ENCODE assay signal across 31 cellular contexts in the genomic region with DNA sequence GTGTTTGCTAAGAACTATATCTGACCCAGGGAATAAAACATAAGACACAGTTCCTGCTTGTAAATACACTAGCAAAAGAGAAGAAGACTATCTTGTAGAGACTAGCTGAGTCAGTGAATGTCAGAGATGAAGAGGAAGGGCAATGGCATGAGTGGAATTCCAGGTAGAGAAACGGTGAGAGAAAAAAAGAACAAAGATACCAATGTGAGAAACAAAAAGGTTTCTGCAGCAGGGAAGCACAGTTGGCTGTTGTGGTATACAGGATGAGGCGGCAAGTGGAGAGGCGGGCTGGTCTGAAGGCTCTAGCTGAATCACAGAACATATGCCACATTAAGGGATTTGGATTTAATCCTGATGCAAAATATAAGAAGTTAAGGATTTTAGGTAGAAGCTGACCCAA. TPM values are rescaled to one million over a fixed set of nuclear protein-coding genes. Genes with fewer than 3 reads are reported as not detected.
DNase-seq lines count a peak whose midpoint lies in the region; ATAC-seq and TF ChIP-seq lines count a peak whose summit lies in the region.
"Had no signal": no experiment of that assay in that cellular context is flagged by ENCODE, and none has a peak within 500 bp of the region (broad histone marks: within the 10 kb centered on the region; RNA-seq: fewer than 3 reads in every experiment).

No MANE protein-coding gene starts in this region.

- H3K9me3 ChIP-seq in colonic mucosa: no peaks in the 10 kb centered on the region
- H3K9me3 ChIP-seq: BE2C, prostate gland, transverse colon had no signal

- H3K36me3 ChIP-seq in colonic mucosa: no peaks in the 10 kb centered on the region
- H3K36me3 ChIP-seq: BE2C, cardiac muscle cell, prostate gland, transverse colon had no signal

- DNase-seq in D341Med (ENCODE audit: low spot score): peak; percentile 53
- peak; percentile 35 to 76 for DNase-seq in NCI-H524 (lab: John Stamatoyannopoulos, UW)
- no peak for DNase-seq in WTC11 (ENCODE audit: low spot score)
- peak; percentile 43 for DNase-seq in kidney tubule cell (ENCODE audit: low spot score)
- DNase-seq in activated naive CD4-positive, alpha-beta T cell treated with anti-CD3 and anti-CD28 coated beads, Interleukin-2, amount 50 U/mL, for 16 hours: no peak
- no peak for DNase-seq in colonic mucosa
- no peak for DNase-seq in NCI-H2171 (lab: John Stamatoyannopoulos, UW)
- DNase-seq: activated CD4-positive, alpha-beta T cell treated with anti-CD3 and anti-CD28 coated beads for 4 hours; aorta; BE2C; CD8-positive, alpha-beta memory T cell; effector CD8-positive, alpha-beta T cell; erythroblast; HCEC 1CT; left ventricle myocardium superior; midbrain; naive B cell; NCI-H187 treated with DMSO at 0.1 percent for 48 hours; NCI-H510A treated with DMSO at 0.1 percent for 48 hours; NK-92 treated with Interleukin-12 subunit alpha and Interleukin-12 subunit beta, amount 100 ng/mL, for 24 hours; SHP77 treated with DMSO at 0.1 percent for 48 hours; stimulated activated CD4-positive, alpha-beta T cell treated with anti-CD3 and anti-CD28 coated beads, Interleukin-15, amount 100 ng/mL, for 24 hours; stimulated activated CD4-positive, alpha-beta T cell treated with anti-CD3 and anti-CD28 coated beads, Interleukin-4, amount 100 ng/mL, for 4 hours; transverse colon had no signal

- peaks cover 7% of the 10 kb centered on the region for H3K4me1 Mint-ChIP-seq in WTC11

- H3K27ac ChIP-seq in colonic mucosa: no peak overlapping the region
- H3K27ac ChIP-seq: cardiac muscle cell, coronary artery, prostate gland, transverse colon had no signal

- no peaks in the 10 kb centered on the region for H3K36me3 Mint-ChIP-seq in WTC11
- H3K36me3 Mint-ChIP-seq: activated naive CD4-positive, alpha-beta T cell treated with anti-CD3 and anti-CD28 coated beads, Interleukin-2, amount 50 U/mL, for 24 hours; CD8-positive, alpha-beta memory T cell; naive B cell had no signal

- no peak overlapping the region for H3K27ac Mint-ChIP-seq in WTC11
- H3K27ac Mint-ChIP-seq: activated naive CD4-positive, alpha-beta T cell treated with anti-CD3 and anti-CD28 coated beads, Interleukin-2, amount 50 U/mL, for 24 hours; activated T-helper 2 cell treated with anti-CD3 and anti-CD28 coated beads, Interferon-gamma antibody, Interleukin-2, Interleukin-4, amounts not matched to agents 10 μg/mL and 5 μg/mL and 100 μg/mL, durations not matched to agents 14 hours and 24 hours and 36 hours; naive B cell; T-helper 2 cell treated with Interferon-gamma antibody and Interleukin-4, amounts not matched to agents 5 μg/mL and 100 μg/mL, for 36 hours had no signal

- no peak overlapping the region for H3K9ac ChIP-seq in colonic mucosa (ENCODE audit: low read depth in 2 of 2, low read length in 2 of 2)

- H3K27me3 ChIP-seq in colonic mucosa: no peaks in the 10 kb centered on the region
- H3K27me3 ChIP-seq: BE2C, cardiac muscle cell, transverse colon had no signal

- ATAC-seq in WTC11 (peak; percentile 55), HG02840 (IDR thresholded peaks at IDR 0.05; ENCODE audit: low FRiP score, unreplicated experiment) (no peak)
- ATAC-seq: left ventricle myocardium superior had no signal

- CTCF ChIA-PET in WTC11 (lab: Charles Lee): interaction anchor here (0.9 to 1.6 kb wide), 4 partner anchors 18 to 289 kb away, joined by 4 to 13 read pairs (median 7); a partner anchor contains a TSS

- no peaks in the 10 kb centered on the region for H3K9me3 Mint-ChIP-seq in WTC11
- H3K9me3 Mint-ChIP-seq: activated naive CD4-positive, alpha-beta T cell treated with anti-CD3 and anti-CD28 coated beads, Interleukin-2, amount 50 U/mL, for 24 hours; activated T-helper 2 cell treated with anti-CD3 and anti-CD28 coated beads, Interferon-gamma antibody, Interleukin-2, Interleukin-4, amounts not matched to agents 10 μg/mL and 5 μg/mL and 100 μg/mL, durations not matched to agents 14 hours and 24 hours and 36 hours; CD8-positive, alpha-beta memory T cell; naive B cell; T-helper 2 cell treated with Interferon-gamma antibody and Interleukin-4, amounts not matched to agents 5 μg/mL and 100 μg/mL, for 36 hours had no signal

- H3K4me1 ChIP-seq in colonic mucosa: no peaks in the 10 kb centered on the region
- H3K4me1 ChIP-seq: BE2C, prostate gland had no signal

- no peak for TF ChIP-seq CTCF in WTC11 (IDR thresholded peaks at IDR 0.05)
- TF ChIP-seq CTCF in colonic mucosa (IDR thresholded peaks at IDR 0.05): no peak

- H3K27me3 Mint-ChIP-seq in WTC11 (ENCODE audit: low read depth): no peaks in the 10 kb centered on the region; the same call in 1 of the 2 replicates
- H3K27me3 Mint-ChIP-seq: activated naive CD4-positive, alpha-beta T cell treated with anti-CD3 and anti-CD28 coated beads, Interleukin-2, amount 50 U/mL, for 24 hours had no signal

- no peak overlapping the region for H3K4me3 ChIP-seq in colonic mucosa
- H3K4me3 ChIP-seq: cardiac muscle cell, coronary artery, prostate gland, transverse colon had no signal

- POLR2A ChIA-PET in WTC11 (lab: Charles Lee): no interaction called here

- intact Hi-C loops in colonic mucosa (cut with DNase I): loop anchor here (10.0 kb wide), 1 partner anchor 395 kb away; no protein-coding TSS in a partner anchor

- H3K4me3 Mint-ChIP-seq in WTC11: no peak overlapping the region
- H3K4me3 Mint-ChIP-seq: activated naive CD4-positive, alpha-beta T cell treated with anti-CD3 and anti-CD28 coated beads, Interleukin-2, amount 50 U/mL, for 24 hours; CD8-positive, alpha-beta memory T cell; naive B cell; T-helper 2 cell treated with Interferon-gamma antibody and Interleukin-4, amounts not matched to agents 5 μg/mL and 100 μg/mL, for 36 hours had no signal

TF ChIP-seq in WTC11, 78 proteins besides CTCF, POLR2A, EP300 and RAD21:
- TF ChIP-seq, protein P1, sequence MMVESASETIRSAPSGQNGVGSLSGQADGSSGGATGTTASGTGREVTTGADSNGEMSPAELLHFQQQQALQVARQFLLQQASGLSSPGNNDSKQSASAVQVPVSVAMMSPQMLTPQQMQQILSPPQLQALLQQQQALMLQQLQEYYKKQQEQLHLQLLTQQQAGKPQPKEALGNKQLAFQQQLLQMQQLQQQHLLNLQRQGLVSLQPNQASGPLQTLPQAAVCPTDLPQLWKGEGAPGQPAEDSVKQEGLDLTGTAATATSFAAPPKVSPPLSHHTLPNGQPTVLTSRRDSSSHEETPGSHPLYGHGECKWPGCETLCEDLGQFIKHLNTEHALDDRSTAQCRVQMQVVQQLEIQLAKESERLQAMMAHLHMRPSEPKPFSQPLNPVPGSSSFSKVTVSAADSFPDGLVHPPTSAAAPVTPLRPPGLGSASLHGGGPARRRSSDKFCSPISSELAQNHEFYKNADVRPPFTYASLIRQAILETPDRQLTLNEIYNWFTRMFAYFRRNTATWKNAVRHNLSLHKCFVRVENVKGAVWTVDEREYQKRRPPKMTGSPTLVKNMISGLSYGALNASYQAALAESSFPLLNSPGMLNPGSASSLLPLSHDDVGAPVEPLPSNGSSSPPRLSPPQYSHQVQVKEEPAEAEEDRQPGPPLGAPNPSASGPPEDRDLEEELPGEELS (CRISPR knock-in tag; IDR thresholded peaks at IDR 0.05): no peak
- TF ChIP-seq TP53 (CRISPR knock-in tag; IDR thresholded peaks at IDR 0.05): no peak
- no peak for TF ChIP-seq PRRX2 (CRISPR knock-in tag; IDR thresholded peaks at IDR 0.05)
- TF ChIP-seq, protein P2, sequence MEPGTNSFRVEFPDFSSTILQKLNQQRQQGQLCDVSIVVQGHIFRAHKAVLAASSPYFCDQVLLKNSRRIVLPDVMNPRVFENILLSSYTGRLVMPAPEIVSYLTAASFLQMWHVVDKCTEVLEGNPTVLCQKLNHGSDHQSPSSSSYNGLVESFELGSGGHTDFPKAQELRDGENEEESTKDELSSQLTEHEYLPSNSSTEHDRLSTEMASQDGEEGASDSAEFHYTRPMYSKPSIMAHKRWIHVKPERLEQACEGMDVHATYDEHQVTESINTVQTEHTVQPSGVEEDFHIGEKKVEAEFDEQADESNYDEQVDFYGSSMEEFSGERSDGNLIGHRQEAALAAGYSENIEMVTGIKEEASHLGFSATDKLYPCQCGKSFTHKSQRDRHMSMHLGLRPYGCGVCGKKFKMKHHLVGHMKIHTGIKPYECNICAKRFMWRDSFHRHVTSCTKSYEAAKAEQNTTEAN (CRISPR knock-in tag; IDR thresholded peaks at IDR 0.05): no peak
- no peak for TF ChIP-seq IRF2 (CRISPR knock-in tag; IDR thresholded peaks at IDR 0.05; ENCODE audit: borderline replicate concordance, low read depth)
- TF ChIP-seq EMX1 (CRISPR knock-in tag; IDR thresholded peaks at IDR 0.05): no peak
- TF ChIP-seq, protein P3, sequence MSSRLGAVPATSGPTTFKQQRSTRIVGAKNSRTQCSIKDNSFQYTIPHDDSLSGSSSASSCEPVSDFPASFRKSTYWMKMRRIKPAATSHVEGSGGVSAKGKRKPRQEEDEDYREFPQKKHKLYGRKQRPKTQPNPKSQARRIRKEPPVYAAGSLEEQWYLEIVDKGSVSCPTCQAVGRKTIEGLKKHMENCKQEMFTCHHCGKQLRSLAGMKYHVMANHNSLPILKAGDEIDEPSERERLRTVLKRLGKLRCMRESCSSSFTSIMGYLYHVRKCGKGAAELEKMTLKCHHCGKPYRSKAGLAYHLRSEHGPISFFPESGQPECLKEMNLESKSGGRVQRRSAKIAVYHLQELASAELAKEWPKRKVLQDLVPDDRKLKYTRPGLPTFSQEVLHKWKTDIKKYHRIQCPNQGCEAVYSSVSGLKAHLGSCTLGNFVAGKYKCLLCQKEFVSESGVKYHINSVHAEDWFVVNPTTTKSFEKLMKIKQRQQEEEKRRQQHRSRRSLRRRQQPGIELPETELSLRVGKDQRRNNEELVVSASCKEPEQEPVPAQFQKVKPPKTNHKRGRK (CRISPR knock-in tag; IDR thresholded peaks at IDR 0.05; ENCODE audit: borderline replicate concordance): 0 out of 2 replicates have a peak, but pooled peaks have one; percentile 79
- TF ChIP-seq, protein P4, sequence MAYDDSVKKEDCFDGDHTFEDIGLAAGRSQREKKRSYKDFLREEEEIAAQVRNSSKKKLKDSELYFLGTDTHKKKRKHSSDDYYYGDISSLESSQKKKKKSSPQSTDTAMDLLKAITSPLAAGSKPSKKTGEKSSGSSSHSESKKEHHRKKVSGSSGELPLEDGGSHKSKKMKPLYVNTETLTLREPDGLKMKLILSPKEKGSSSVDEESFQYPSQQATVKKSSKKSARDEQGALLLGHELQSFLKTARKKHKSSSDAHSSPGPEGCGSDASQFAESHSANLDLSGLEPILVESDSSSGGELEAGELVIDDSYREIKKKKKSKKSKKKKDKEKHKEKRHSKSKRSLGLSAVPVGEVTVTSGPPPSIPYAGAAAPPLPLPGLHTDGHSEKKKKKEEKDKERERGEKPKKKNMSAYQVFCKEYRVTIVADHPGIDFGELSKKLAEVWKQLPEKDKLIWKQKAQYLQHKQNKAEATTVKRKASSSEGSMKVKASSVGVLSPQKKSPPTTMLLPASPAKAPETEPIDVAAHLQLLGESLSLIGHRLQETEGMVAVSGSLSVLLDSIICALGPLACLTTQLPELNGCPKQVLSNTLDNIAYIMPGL (CRISPR knock-in tag; IDR thresholded peaks at IDR 0.05): no peak

RNA-seq across cellular contexts. Expression of a gene that starts 17.1 kb away (rescaled TPM):
- total RNA-seq in WTC11 (2021): 40.2 to 46.1 TPM (median 45.5 TPM) in 3 replicates
- total RNA-seq in colonic mucosa: 10 to 100 TPM; 38.7 to 47.9 TPM

Comparison
In these comparisons a context has a peak if more than half of its experiments do, and no peak if none do; other contexts are left out.
1. DNase-seq: peak in D341Med (single experiment), NCI-H524 (2 of 2) and kidney tubule cell (single experiment); none in WTC11 (single experiment), activated naive CD4-positive, alpha-beta T cell treated with anti-CD3 and anti-CD28 coated beads, Interleukin-2, amount 50 U/mL, for 16 hours (single experiment), colonic mucosa (single experiment) and NCI-H2171 (single experiment).